Comparison of ENCODE assay signal across 8 cellular contexts in the genomic region with DNA sequence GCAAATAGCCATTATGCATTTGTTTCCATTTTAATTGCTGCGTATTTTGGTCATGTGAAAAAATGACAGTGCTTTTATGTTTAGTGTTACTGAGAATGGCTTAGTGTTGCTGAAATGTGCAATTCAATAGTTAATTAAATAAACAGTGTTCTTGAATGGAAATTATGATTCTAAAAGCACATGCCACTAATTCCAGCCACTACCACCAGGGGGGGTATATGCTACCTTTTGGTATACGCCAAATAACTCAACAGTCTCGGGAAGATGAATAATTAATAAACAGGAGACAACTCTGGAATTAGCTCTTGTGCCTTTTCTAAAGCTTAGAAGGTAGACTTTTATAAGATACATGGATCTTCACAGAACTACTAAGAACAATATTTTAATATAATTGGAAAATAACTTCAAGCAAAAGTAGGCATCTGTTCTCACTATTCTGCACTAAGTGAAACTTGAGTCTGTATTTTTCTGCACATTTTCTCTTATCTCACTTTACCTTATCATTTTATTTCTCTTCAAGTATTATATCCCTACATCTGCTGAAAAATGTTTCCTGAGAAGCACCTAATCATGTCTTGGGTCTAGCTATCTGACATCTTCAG.
DNase-seq lines count a peak whose midpoint lies in the region; ATAC-seq, FAIRE-seq and TF ChIP-seq lines count a peak whose summit lies in the region.

No MANE protein-coding gene starts in this region.

- peaks cover 18% of the 10 kb centered on the region for H3K9me3 Mint-ChIP-seq in type B pancreatic cell

- peaks cover 27% of the 10 kb centered on the region for H3K36me3 Mint-ChIP-seq in type B pancreatic cell

- H4K91ac ChIP-seq in mesenchymal stem cell (ENCODE audit: low read length) = no peak overlapping the region

- no peak overlapping the region for H2AK5ac ChIP-seq in mesenchymal stem cell (ENCODE audit: low read length, severe bottlenecking)

- DNase-seq in AG10803 (ENCODE audit: low read depth) (no peak), RCC 7860 (ENCODE audit: low spot score) (peak; percentile 17), bronchial epithelial cell (ENCODE audit: low read depth) (peak; percentile 59), mesenchymal stem cell (peak; percentile 40), type B pancreatic cell (ENCODE audit: extremely low spot score, unreplicated experiment) (no peak), NCI-H128 (lab: John Stamatoyannopoulos, UW; ENCODE audit: unreplicated experiment) (no peak)

- no peak overlapping the region for H3K23ac ChIP-seq in mesenchymal stem cell (ENCODE audit: low read length in 2 of 2)

- peak overlapping the region; percentile 8 for H3K9ac ChIP-seq in mesenchymal stem cell (ENCODE audit: low read length)

- H3K4me1 Mint-ChIP-seq in type B pancreatic cell (ENCODE audit: unreplicated experiment) = peaks cover 9% of the 10 kb centered on the region

- peak; percentile 33 for FAIRE-seq in RCC 7860 (lab: Jason Lieb, UNC)
- no peak for FAIRE-seq in bronchial epithelial cell (lab: Jason Lieb, UNC)

- H3K14ac ChIP-seq in mesenchymal stem cell (ENCODE audit: low read length in 2 of 2) = no peak overlapping the region

- H3K27ac Mint-ChIP-seq in type B pancreatic cell = no peak overlapping the region

- ATAC-seq in HG02852 (IDR thresholded peaks at IDR 0.05; ENCODE audit: unreplicated experiment) = peak; percentile 79

- H2AFZ ChIP-seq in mesenchymal stem cell (ENCODE audit: low read depth, low read length) = no peak overlapping the region

- H3K36me3 ChIP-seq in bronchial epithelial cell (ENCODE audit: control insufficient read depth, insufficient read depth, low read length) (no peaks in the 10 kb centered on the region), mesenchymal stem cell (ENCODE audit: control insufficient read depth in 1 of 2, insufficient read depth in 2 of 2, low read depth in 1 of 2, low read length in 2 of 2) (no peaks in the 10 kb centered on the region)

- no peak overlapping the region for H2BK12ac ChIP-seq in mesenchymal stem cell (ENCODE audit: low read length in 2 of 2)

- H2BK120ac ChIP-seq in mesenchymal stem cell (ENCODE audit: low read depth, low read length) = no peak overlapping the region

- no peak overlapping the region for H4K8ac ChIP-seq in mesenchymal stem cell (ENCODE audit: low read length)

- TF ChIP-seq CTCF in AG10803 (conservative IDR thresholded peaks at IDR 0.05; ENCODE audit: low read length) (peak; percentile 54), GM12874 (IDR thresholded peaks at IDR 0.05; ENCODE audit: insufficient read depth, low read depth, low read length) (peak; percentile 70; the same call in 1 of the 2 replicates), bronchial epithelial cell (IDR thresholded peaks at IDR 0.05; ENCODE audit: insufficient read depth, low read length, severe bottlenecking) (peak; percentile 58), type B pancreatic cell (conservative IDR thresholded peaks at IDR 0.05) (peak; percentile 80)

- no peaks in the 10 kb centered on the region for H3K4me1 ChIP-seq in mesenchymal stem cell (ENCODE audit: control insufficient read depth, insufficient read depth, low read depth, low read length)

- H3K4me3 ChIP-seq in AG10803 (ENCODE audit: low read length) (no peak overlapping the region), bronchial epithelial cell (ENCODE audit: low read depth, low read length) (no peak overlapping the region), mesenchymal stem cell (ENCODE audit: insufficient read depth in 1 of 2, low read depth in 1 of 2, low read length in 2 of 2) (no peak overlapping the region)

- H3K4me3 Mint-ChIP-seq in type B pancreatic cell = no peak overlapping the region

- H3K4ac ChIP-seq in mesenchymal stem cell (ENCODE audit: low read depth in 1 of 2, low read length in 2 of 2) = no peak overlapping the region

- no peaks in the 10 kb centered on the region for H3K27me3 ChIP-seq in bronchial epithelial cell (ENCODE audit: control insufficient read depth, insufficient read depth, low read length)
- no peaks in the 10 kb centered on the region for H3K27me3 ChIP-seq in mesenchymal stem cell (ENCODE audit: control insufficient read depth in 1 of 2, insufficient read depth in 1 of 2, low read length in 2 of 2)

- H3K79me1 ChIP-seq in mesenchymal stem cell (replicated peaks; ENCODE audit: low read length, poor library complexity, severe bottlenecking) = no peaks in the 10 kb centered on the region

- no peak overlapping the region for H3K4me2 ChIP-seq in mesenchymal stem cell (ENCODE audit: low read length, poor library complexity, severe bottlenecking)

- no peak overlapping the region for H2BK5ac ChIP-seq in mesenchymal stem cell (ENCODE audit: low read depth, low read length, poor library complexity, severe bottlenecking)

- H3K18ac ChIP-seq in mesenchymal stem cell (ENCODE audit: low read depth in 1 of 2, low read length in 2 of 2) = no peak overlapping the region

- no peak overlapping the region for H3K27ac ChIP-seq in mesenchymal stem cell (ENCODE audit: low read length, poor library complexity, severe bottlenecking)

- WGBS in mesenchymal stem cell = 79% methylated on average over 1 of the region's 3 CpGs

- no peaks in the 10 kb centered on the region for H3K27me3 Mint-ChIP-seq in type B pancreatic cell

- peaks cover 7% of the 10 kb centered on the region for H3K9me3 ChIP-seq in mesenchymal stem cell (ENCODE audit: control insufficient read depth, low read length)

- no peak overlapping the region for H2BK15ac ChIP-seq in mesenchymal stem cell (ENCODE audit: low read depth, poor library complexity, severe bottlenecking)

Comparison
In these comparisons a context has a peak if more than half of its experiments do, and no peak if none do; other contexts are left out.
1. DNase-seq: peak in RCC 7860 (single experiment), bronchial epithelial cell (single experiment) and mesenchymal stem cell (single experiment); none in AG10803 (single experiment), type B pancreatic cell (single experiment) and NCI-H128 (single experiment).
2. Peak in every context shown above with its lines, with median percentiles within 50 percentile points of each other: CTCF ChIP-seq.